In genomic region chr20:44570369-44570768, GRCh38 we compare ENCODE assay signal across 25 cellular contexts.
"Had no signal": no experiment of that assay in that cellular context is flagged by ENCODE, and none has a peak within 500 bp of the region (broad histone marks: within the 10 kb centered on the region; RNA-seq: fewer than 3 reads in every experiment).

No MANE protein-coding gene starts in this region.

- FAIRE-seq: colon, TTC549 had no signal

- H3K27ac ChIP-seq: adrenal gland, body of pancreas, left ventricle myocardium inferior, parathyroid adenoma, psoas muscle, spleen, VCaP had no signal

- H2AFZ ChIP-seq: parathyroid adenoma had no signal

- H3K4me1 ChIP-seq: body of pancreas had no signal

- H3K27me3 ChIP-seq: adrenal gland, body of pancreas, esophagus squamous epithelium, spleen, tibial nerve had no signal

- H3K4me3 ChIP-seq: adrenal gland, body of pancreas, esophagus squamous epithelium, left ventricle myocardium inferior, lung, psoas muscle, spleen, tibial nerve had no signal

- H3K36me3 ChIP-seq: adrenal gland, esophagus squamous epithelium, left ventricle myocardium inferior, spleen, tibial nerve had no signal

- DNase-seq: activated CD4-positive, alpha-beta T cell treated with anti-CD3 and anti-CD28 coated beads for 4 hours; activated CD4-positive, alpha-beta T cell treated with anti-CD3 and anti-CD28 coated beads, Interleukin-2, amount 50 U/mL, for 4 hours; activated effector memory CD4-positive, alpha-beta T cell treated with anti-CD3 and anti-CD28 coated beads, Interleukin-2, amount 50 U/mL, for 16 hours; activated naive CD4-positive, alpha-beta T cell treated with anti-CD3 and anti-CD28 coated beads for 36 hours; activated naive CD8-positive, alpha-beta T cell treated with anti-CD3 and anti-CD28 coated beads for 36 hours; adrenal gland; aorta; body of pancreas; dermis blood vessel endothelial cell; effector CD4-positive, alpha-beta T cell; esophagus squamous epithelium; foreskin melanocyte; islet precursor cell; left ventricle myocardium inferior; naive B cell; psoas muscle; spleen; stimulated activated naive CD4-positive, alpha-beta T cell; T-helper 9 cell had no signal

- H3K9me3 ChIP-seq: adrenal gland, body of pancreas, esophagus squamous epithelium, left ventricle myocardium inferior, psoas muscle, spleen, tibial nerve had no signal

- ATAC-seq: body of pancreas, psoas muscle had no signal

- H3K9ac ChIP-seq: parathyroid adenoma had no signal
